In the genomic region with DNA sequence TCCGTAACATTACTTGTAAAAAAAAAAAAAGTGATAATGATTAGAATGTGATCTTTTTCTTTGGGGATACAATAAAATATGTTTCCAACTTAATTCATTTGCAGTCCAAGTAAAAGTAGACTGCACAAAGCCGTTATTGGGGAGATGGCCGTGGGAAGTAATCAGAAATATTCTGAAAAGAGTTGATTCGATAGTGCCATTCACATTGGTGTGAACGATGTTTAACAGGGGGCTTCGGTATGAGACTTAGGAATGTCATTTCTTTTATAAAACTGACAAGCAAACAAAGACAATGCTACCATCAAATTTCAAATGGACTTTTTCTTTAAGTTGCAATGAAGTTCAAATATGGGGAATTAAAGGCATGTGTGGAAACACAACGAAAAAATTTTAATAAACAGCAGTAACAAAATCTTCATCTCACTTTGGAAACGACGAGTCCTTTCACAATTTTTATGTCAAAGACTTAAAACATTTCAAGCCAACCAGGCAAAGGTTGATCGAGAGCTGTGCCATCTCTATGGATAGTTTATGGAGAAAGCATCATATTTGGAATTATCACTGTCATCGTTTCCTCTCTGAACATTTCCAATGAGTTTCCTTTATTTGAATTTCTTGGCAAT, we compare ENCODE assay signal across 35 cellular contexts. TPM values are rescaled to one million over a fixed set of nuclear protein-coding genes. Genes with fewer than 3 reads are reported as not detected.
DNase-seq lines count a peak whose midpoint lies in the region; ATAC-seq, FAIRE-seq and TF ChIP-seq lines count a peak whose summit lies in the region.
"Had no signal": no experiment of that assay in that cellular context is flagged by ENCODE, and none has a peak within 500 bp of the region (broad histone marks: within the 10 kb centered on the region; RNA-seq: fewer than 3 reads in every experiment).

No MANE protein-coding gene starts in this region.

- peaks cover 20% of the 10 kb centered on the region for H3K9me3 Mint-ChIP-seq in activated naive CD4-positive, alpha-beta T cell treated with anti-CD3 and anti-CD28 coated beads, Interleukin-2, amount 50 U/mL, for 24 hours
- peaks cover 17% of the 10 kb centered on the region for H3K9me3 Mint-ChIP-seq in activated T-helper 1 cell treated with anti-CD3 and anti-CD28 coated beads, Interleukin-12 subunit alpha, Interleukin-12 subunit beta, Interleukin-2, Interleukin-4 antibody, amounts not matched to agents 30 ng/mL and 10 ng/mL and 1 ng/mL, durations not matched to agents 14 hours and 24 hours and 36 hours
- peaks cover 9% of the 10 kb centered on the region for H3K9me3 Mint-ChIP-seq in neural progenitor cell
- H3K9me3 Mint-ChIP-seq: effector memory CD8-positive, alpha-beta T cell had no signal

- H3K27me3 ChIP-seq in neural progenitor cell, result peaks cover 61% of the 10 kb centered on the region

- peaks cover 51% of the 10 kb centered on the region for H3K4me1 ChIP-seq in neural progenitor cell

- peak overlapping the region; percentile 80 for H3K27ac Mint-ChIP-seq in activated naive CD4-positive, alpha-beta T cell treated with anti-CD3 and anti-CD28 coated beads, Interleukin-2, amount 50 U/mL, for 24 hours
- peak overlapping the region; percentile 50 for H3K27ac Mint-ChIP-seq in activated T-helper 1 cell treated with anti-CD3 and anti-CD28 coated beads, Interleukin-12 subunit alpha, Interleukin-12 subunit beta, Interleukin-2, Interleukin-4 antibody, amounts not matched to agents 30 ng/mL and 10 ng/mL and 1 ng/mL, durations not matched to agents 14 hours and 24 hours and 36 hours
- peak overlapping the region; percentile 57 for H3K27ac Mint-ChIP-seq in neural progenitor cell
- H3K27ac Mint-ChIP-seq: HFFc6, progenitor cell of endocrine pancreas had no signal

- H3K4me1 Mint-ChIP-seq in activated naive CD4-positive, alpha-beta T cell treated with anti-CD3 and anti-CD28 coated beads, Interleukin-2, amount 50 U/mL, for 24 hours, result peaks cover 13% of the 10 kb centered on the region
- H3K4me1 Mint-ChIP-seq in activated T-helper 1 cell treated with anti-CD3 and anti-CD28 coated beads, Interleukin-12 subunit alpha, Interleukin-12 subunit beta, Interleukin-2, Interleukin-4 antibody, amounts not matched to agents 30 ng/mL and 10 ng/mL and 1 ng/mL, durations not matched to agents 14 hours and 24 hours and 36 hours (ENCODE audit: low read depth), result peaks cover 11% of the 10 kb centered on the region
- peaks cover 56% of the 10 kb centered on the region for H3K4me1 Mint-ChIP-seq in neural progenitor cell

- H3K9ac ChIP-seq in neural progenitor cell, result no peak overlapping the region
- H3K9ac ChIP-seq: BLaER1 treated with 17β-estradiol and CSF1 and Interleukin-3, amounts not matched to agents 10 nM and 100 nM had no signal

- no peak for ATAC-seq in GM21529 (IDR thresholded peaks at IDR 0.05; ENCODE audit: unreplicated experiment)
- ATAC-seq: effector memory CD8-positive, alpha-beta T cell; T-cell had no signal

- peaks cover 88% of the 10 kb centered on the region for H3K79me2 ChIP-seq in neural progenitor cell (ENCODE audit: low read depth)

- intact Hi-C loops in activated T-helper 1 cell treated with anti-CD3 and anti-CD28 coated beads, Interleukin-12 subunit alpha, Interleukin-12 subunit beta, Interleukin-2, Interleukin-4 antibody, amounts not matched to agents 30 ng/mL and 10 ng/mL and 1 ng/mL, durations not matched to agents 14 hours and 24 hours and 36 hours (cut with micrococcal nuclease), result no loop called here

- H3F3A ChIP-seq in neural progenitor cell (ENCODE audit: low read depth), result peaks cover 88% of the 10 kb centered on the region

- peak overlapping the region; percentile 79 for H3K4me2 ChIP-seq in neural progenitor cell
- H3K4me2 ChIP-seq: BLaER1 treated with 17β-estradiol and CSF1 and Interleukin-3, amounts not matched to agents 10 nM and 100 nM had no signal

- peaks cover 62% of the 10 kb centered on the region for H3K27me3 Mint-ChIP-seq in activated naive CD4-positive, alpha-beta T cell treated with anti-CD3 and anti-CD28 coated beads, Interleukin-2, amount 50 U/mL, for 24 hours
- peaks cover 71% of the 10 kb centered on the region for H3K27me3 Mint-ChIP-seq in activated T-helper 1 cell treated with anti-CD3 and anti-CD28 coated beads, Interleukin-12 subunit alpha, Interleukin-12 subunit beta, Interleukin-2, Interleukin-4 antibody, amounts not matched to agents 30 ng/mL and 10 ng/mL and 1 ng/mL, durations not matched to agents 14 hours and 24 hours and 36 hours (ENCODE audit: insufficient read depth)
- peaks cover 19% of the 10 kb centered on the region for H3K27me3 Mint-ChIP-seq in neural progenitor cell (ENCODE audit: insufficient read depth, low read depth)

- H3K9me3 ChIP-seq in neural progenitor cell (ENCODE audit: low read depth), result no peaks in the 10 kb centered on the region
- H3K9me3 ChIP-seq: testis had no signal

- no peak for TF ChIP-seq CTCF in neural progenitor cell (IDR thresholded peaks at IDR 0.05)

- peak overlapping the region; percentile 96 for H3K4me3 ChIP-seq in neural progenitor cell
- H3K4me3 ChIP-seq: BLaER1 treated with 17β-estradiol and CSF1 and Interleukin-3, amounts not matched to agents 10 nM and 100 nM; coronary artery; lung; sigmoid colon had no signal

- H2AFZ ChIP-seq in neural progenitor cell (replicated peaks), result no peak overlapping the region

- H3K36me3 Mint-ChIP-seq in activated naive CD4-positive, alpha-beta T cell treated with anti-CD3 and anti-CD28 coated beads, Interleukin-2, amount 50 U/mL, for 24 hours, result peaks cover 11% of the 10 kb centered on the region
- H3K36me3 Mint-ChIP-seq in activated T-helper 1 cell treated with anti-CD3 and anti-CD28 coated beads, Interleukin-12 subunit alpha, Interleukin-12 subunit beta, Interleukin-2, Interleukin-4 antibody, amounts not matched to agents 30 ng/mL and 10 ng/mL and 1 ng/mL, durations not matched to agents 14 hours and 24 hours and 36 hours (ENCODE audit: low read depth), result peaks cover 2% of the 10 kb centered on the region
- H3K36me3 Mint-ChIP-seq in neural progenitor cell, result peaks cover 13% of the 10 kb centered on the region
- H3K36me3 Mint-ChIP-seq: T-cell had no signal

- peaks cover 86% of the 10 kb centered on the region for H4K20me1 ChIP-seq in neural progenitor cell (ENCODE audit: low read depth)

- FAIRE-seq in H54 (lab: Jason Lieb, UNC), result peak; percentile 82
- FAIRE-seq: GM18507, RCC 7860, urothelium cell line had no signal

- DNase-seq in activated naive CD4-positive, alpha-beta T cell treated with Interleukin-2 at 50 U/mL for 16 hours, result no peak
- DNase-seq in H54 (ENCODE audit: insufficient read length, low spot score) (no peak), neural progenitor cell (ENCODE audit: low spot score) (no peak), NCI-H1436 treated with DMSO at 0.1 percent for 48 hours (lab: John Stamatoyannopoulos, UW) (no peak), glomerular visceral epithelial cell (ENCODE audit: extremely low spot score) (no peak)
- DNase-seq in activated T-helper 1 cell treated with anti-CD3 and anti-CD28 coated beads, Interleukin-12 subunit alpha, Interleukin-12 subunit beta, Interleukin-2, Interleukin-4 antibody, amounts not matched to agents 30 ng/mL and 10 ng/mL and 1 ng/mL, durations not matched to agents 14 hours and 24 hours and 36 hours (ENCODE audit: low spot score), result no peak
- DNase-seq: activated naive CD4-positive, alpha-beta T cell treated with anti-CD3 and anti-CD28 coated beads, Interleukin-2, amount 50 U/mL, for 16 hours; activated T-cell treated with anti-CD3 and anti-CD28 coated beads, Interleukin-2, amount 50 U/mL, for 48 hours; anterior cingulate cortex; DND-41; effector memory CD8-positive, alpha-beta T cell; head of caudate nucleus; HFFc6; IMR-90; kidney glomerular epithelial cell; NCI-H1694 treated with DMSO at 0.1 percent for 48 hours; NCI-H2171; NCI-H524; SIG-M5; sigmoid colon; T-cell; testis had no signal

- H3K36me3 ChIP-seq in neural progenitor cell, result no peaks in the 10 kb centered on the region
- H3K36me3 ChIP-seq: BLaER1 treated with 17β-estradiol and CSF1 and Interleukin-3, amounts not matched to agents 10 nM and 100 nM; neutrophil; sigmoid colon had no signal

- H3K27ac ChIP-seq in neural progenitor cell, result no peak overlapping the region
- H3K27ac ChIP-seq: BLaER1 treated with 17β-estradiol and CSF1 and Interleukin-3, amounts not matched to agents 10 nM and 100 nM; coronary artery; HL-60; neutrophil; sigmoid colon; testis had no signal

- H3K4me3 Mint-ChIP-seq in activated naive CD4-positive, alpha-beta T cell treated with anti-CD3 and anti-CD28 coated beads, Interleukin-2, amount 50 U/mL, for 24 hours, result no peak overlapping the region
- H3K4me3 Mint-ChIP-seq in activated T-helper 1 cell treated with anti-CD3 and anti-CD28 coated beads, Interleukin-12 subunit alpha, Interleukin-12 subunit beta, Interleukin-2, Interleukin-4 antibody, amounts not matched to agents 30 ng/mL and 10 ng/mL and 1 ng/mL, durations not matched to agents 14 hours and 24 hours and 36 hours, result no peak overlapping the region
- H3K4me3 Mint-ChIP-seq in neural progenitor cell, result peak overlapping the region; percentile 89
- H3K4me3 Mint-ChIP-seq: effector memory CD8-positive, alpha-beta T cell; HFFc6 had no signal

- no peak for TF ChIP-seq POLR2A in H54 (IDR thresholded peaks at IDR 0.05; ENCODE audit: low read depth, low read length)

RNA-seq across cellular contexts. Expression of a gene that starts 1.7 kb away (rescaled TPM):
- not detected in 2 replicates for total RNA-seq in activated T-helper 1 cell treated with anti-CD3 and anti-CD28 coated beads, Interleukin-12 subunit alpha, Interleukin-12 subunit beta, Interleukin-2, Interleukin-4 antibody, amounts not matched to agents 30 ng/mL and 10 ng/mL and 1 ng/mL, durations not matched to agents 14 hours and 24 hours and 36 hours
- total RNA-seq in neural progenitor cell (ENCODE audit: low replicate concordance), result 29.0 and 35.7 TPM in 2 replicates
- total RNA-seq: activated CD8-positive, alpha-beta memory T cell treated with anti-CD3 and anti-CD28 coated beads for 36 hours; fibroblast of villous mesenchyme; HFFc6; IMR-90; lung; progenitor cell of endocrine pancreas; sigmoid colon had no signal

RNA-seq across cellular contexts. Expression of a gene that starts 8.3 kb away (rescaled TPM):
- 0.08 and 0.10 TPM in 2 replicates for total RNA-seq in activated T-helper 1 cell treated with anti-CD3 and anti-CD28 coated beads, Interleukin-12 subunit alpha, Interleukin-12 subunit beta, Interleukin-2, Interleukin-4 antibody, amounts not matched to agents 30 ng/mL and 10 ng/mL and 1 ng/mL, durations not matched to agents 14 hours and 24 hours and 36 hours
- 52.4 and 87.3 TPM in 2 replicates for total RNA-seq in neural progenitor cell (ENCODE audit: low replicate concordance)
- total RNA-seq: activated CD8-positive, alpha-beta memory T cell treated with anti-CD3 and anti-CD28 coated beads for 36 hours; fibroblast of villous mesenchyme; IMR-90; progenitor cell of endocrine pancreas; sigmoid colon had no signal

Comparison
In these comparisons a context has a peak if more than half of its experiments do, and no peak if none do; other contexts are left out.
1. RNA of a gene that starts 1.7 kb away (total RNA-seq): 29.0 to 35.7 TPM in neural progenitor cell; not detected in activated T-helper 1 cell treated with anti-CD3 and anti-CD28 coated beads, Interleukin-12 subunit alpha, Interleukin-12 subunit beta, Interleukin-2, Interleukin-4 antibody, amounts not matched to agents 30 ng/mL and 10 ng/mL and 1 ng/mL, durations not matched to agents 14 hours and 24 hours and 36 hours; every median in the first group is over 10 times any median in the second.
2. RNA of a gene that starts 8.3 kb away (total RNA-seq): 52.4 to 87.3 TPM in neural progenitor cell; 0.08 to 0.10 TPM in activated T-helper 1 cell treated with anti-CD3 and anti-CD28 coated beads, Interleukin-12 subunit alpha, Interleukin-12 subunit beta, Interleukin-2, Interleukin-4 antibody, amounts not matched to agents 30 ng/mL and 10 ng/mL and 1 ng/mL, durations not matched to agents 14 hours and 24 hours and 36 hours; every median in the first group is over 10 times any median in the second.
3. Peak in every context shown above with its lines, with median percentiles within 50 percentile points of each other: H3K27ac Mint-ChIP-seq.